ENCODE assay signal across 1 cellular context in the genomic region with DNA sequence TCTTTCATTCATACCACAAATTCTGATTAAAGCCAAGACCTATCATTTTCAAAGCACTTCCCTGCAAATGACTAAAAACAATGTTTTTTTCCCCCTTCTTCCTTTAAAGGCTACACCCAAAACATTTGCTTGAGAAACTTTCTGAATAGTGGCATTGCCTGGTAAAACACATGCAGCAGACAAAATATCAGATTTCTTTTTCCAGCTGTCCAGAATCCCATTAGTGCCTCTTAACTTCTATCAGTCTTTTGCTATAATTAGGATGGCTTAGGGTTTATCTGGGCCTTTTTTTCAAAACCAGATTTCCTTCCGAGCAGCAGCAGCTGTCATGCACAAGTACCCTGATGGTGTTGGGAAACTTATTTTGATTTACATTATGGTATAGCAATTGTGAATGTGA.
TF ChIP-seq lines count a peak whose summit lies in the region.

No MANE protein-coding gene starts in this region.

TF ChIP-seq in HepG2, 621 proteins besides CTCF, POLR2A, EP300 and RAD21:
- TF ChIP-seq MLLT10 (CRISPR knock-in tag; IDR thresholded peaks at IDR 0.05): no peak
- no peak for TF ChIP-seq SAP130 (CRISPR knock-in tag; IDR thresholded peaks at IDR 0.05; ENCODE audit: low read depth)
- TF ChIP-seq, protein P1, sequence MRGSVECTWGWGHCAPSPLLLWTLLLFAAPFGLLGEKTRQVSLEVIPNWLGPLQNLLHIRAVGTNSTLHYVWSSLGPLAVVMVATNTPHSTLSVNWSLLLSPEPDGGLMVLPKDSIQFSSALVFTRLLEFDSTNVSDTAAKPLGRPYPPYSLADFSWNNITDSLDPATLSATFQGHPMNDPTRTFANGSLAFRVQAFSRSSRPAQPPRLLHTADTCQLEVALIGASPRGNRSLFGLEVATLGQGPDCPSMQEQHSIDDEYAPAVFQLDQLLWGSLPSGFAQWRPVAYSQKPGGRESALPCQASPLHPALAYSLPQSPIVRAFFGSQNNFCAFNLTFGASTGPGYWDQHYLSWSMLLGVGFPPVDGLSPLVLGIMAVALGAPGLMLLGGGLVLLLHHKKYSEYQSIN (CRISPR knock-in tag; IDR thresholded peaks at IDR 0.05; ENCODE audit: borderline replicate concordance): no peak
- TF ChIP-seq ZNF256 (CRISPR knock-in tag; conservative IDR thresholded peaks at IDR 0.05): no peak
- no peak for TF ChIP-seq TCF12 (IDR thresholded peaks at IDR 0.05)
- no peak for TF ChIP-seq TCF12 (CRISPR knock-in tag; IDR thresholded peaks at IDR 0.05)
